ENCODE assay signal across 9 cellular contexts in the genomic region with DNA sequence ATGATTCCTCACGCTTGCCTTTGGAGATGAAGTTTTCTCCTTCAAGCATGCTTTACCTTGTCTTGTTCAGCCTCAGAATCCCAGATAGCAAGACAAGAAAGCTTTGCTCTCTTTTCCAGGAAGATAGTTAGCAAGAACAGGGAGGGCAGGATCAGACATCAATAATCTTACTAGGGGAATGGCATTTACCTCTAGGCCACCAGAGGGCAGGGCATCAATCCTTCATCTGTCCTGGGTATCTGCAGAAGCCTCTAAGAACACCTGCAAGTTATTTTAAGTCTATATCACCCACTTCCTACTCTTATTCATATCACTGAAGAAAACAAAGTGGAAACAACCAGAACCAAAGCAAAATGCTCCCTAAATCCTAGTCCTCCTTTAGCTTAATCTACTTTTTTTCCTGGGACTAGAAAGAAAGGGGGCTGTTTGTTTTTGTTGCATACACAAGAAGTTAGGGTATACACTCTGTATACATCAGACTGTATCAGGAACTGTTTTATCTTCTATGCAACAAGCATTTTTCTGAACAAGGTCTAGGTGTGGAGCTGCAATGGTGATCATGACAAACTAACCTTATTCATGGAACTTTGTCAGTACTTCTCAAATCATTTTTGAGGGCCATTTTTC.
A peak's percentile ranks its signal among the peaks of the same experiment; 100 is the strongest.
DNase-seq lines count a peak whose midpoint lies in the region; ATAC-seq and TF ChIP-seq lines count a peak whose summit lies in the region.
"Had no signal": no experiment of that assay in that cellular context is flagged by ENCODE, and none has a peak within 500 bp of the region (broad histone marks: within the 10 kb centered on the region; RNA-seq: fewer than 3 reads in every experiment).

No MANE protein-coding gene starts in this region.

- H3K4me3 Mint-ChIP-seq in type B pancreatic cell = no peak overlapping the region
- H3K4me3 Mint-ChIP-seq: memory B cell had no signal

- TF ChIP-seq POLR2A in erythroblast (IDR thresholded peaks at IDR 0.05; ENCODE audit: low read length) = no peak

- ATAC-seq in HG02981 (IDR thresholded peaks at IDR 0.05; ENCODE audit: unreplicated experiment) = peak; percentile 78
- ATAC-seq in GM21528 (IDR thresholded peaks at IDR 0.05; ENCODE audit: low FRiP score, unreplicated experiment) = no peak

- H3K27ac Mint-ChIP-seq in type B pancreatic cell = no peak overlapping the region
- H3K27ac Mint-ChIP-seq: memory B cell had no signal

- TF ChIP-seq CTCF in type B pancreatic cell (conservative IDR thresholded peaks at IDR 0.05) = peak; percentile 77

- no peaks in the 10 kb centered on the region for H3K27me3 Mint-ChIP-seq in type B pancreatic cell
- H3K27me3 Mint-ChIP-seq: memory B cell had no signal

- no peaks in the 10 kb centered on the region for H3K36me3 Mint-ChIP-seq in type B pancreatic cell
- H3K36me3 Mint-ChIP-seq: memory B cell had no signal

- H3K9me3 Mint-ChIP-seq in type B pancreatic cell = no peaks in the 10 kb centered on the region

- DNase-seq in DMS153 (lab: John Stamatoyannopoulos, UW) (peak; percentile 5), DMS153 treated with DMSO at 0.1 percent for 48 hours (lab: John Stamatoyannopoulos, UW; ENCODE audit: unreplicated experiment) (no peak), NCI-H526 treated with DMSO at 0.1 percent for 48 hours (lab: John Stamatoyannopoulos, UW) (peak; percentile 20), erythroblast (lab: John Stamatoyannopoulos, UW) (peak; percentile 5 to 29), type B pancreatic cell (ENCODE audit: extremely low spot score, unreplicated experiment) (no peak), NCI-H2196 (lab: John Stamatoyannopoulos, UW; ENCODE audit: unreplicated experiment) (no peak)

- no peaks in the 10 kb centered on the region for H3K4me1 Mint-ChIP-seq in type B pancreatic cell (ENCODE audit: unreplicated experiment)
- H3K4me1 Mint-ChIP-seq: memory B cell had no signal

Comparison
In these comparisons a context has a peak if more than half of its experiments do, and no peak if none do; other contexts are left out.
1. DNase-seq: peak in DMS153 (single experiment), NCI-H526 treated with DMSO at 0.1 percent for 48 hours (single experiment) and erythroblast (2 of 2); none in DMS153 treated with DMSO at 0.1 percent for 48 hours (single experiment), type B pancreatic cell (single experiment) and NCI-H2196 (single experiment).